Comparison of ENCODE assay signal across 23 cellular contexts in the genomic region with DNA sequence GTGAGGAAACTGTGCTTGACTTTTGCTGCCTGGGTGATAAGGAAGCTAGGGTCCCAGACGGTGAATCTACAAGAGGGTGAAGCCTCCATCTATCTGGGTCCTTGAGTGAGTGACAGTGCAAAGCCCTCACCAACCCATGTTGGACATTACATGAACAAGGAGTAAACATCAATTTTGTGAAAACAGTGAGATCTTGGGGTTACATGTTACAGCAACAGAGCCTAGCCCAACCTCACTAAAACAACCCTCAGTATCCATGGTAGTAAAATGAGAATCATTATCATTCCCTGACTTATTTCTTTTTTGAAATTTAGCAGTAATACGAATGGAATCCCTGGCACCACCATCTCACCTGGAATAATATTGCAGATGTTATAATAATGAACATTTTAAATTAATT.
"Had no signal": no experiment of that assay in that cellular context is flagged by ENCODE, and none has a peak within 500 bp of the region (broad histone marks: within the 10 kb centered on the region; RNA-seq: fewer than 3 reads in every experiment).

No MANE protein-coding gene starts in this region.

- H3K4me1 ChIP-seq: colonic mucosa, esophagus squamous epithelium, foreskin keratinocyte, gastroesophageal sphincter, left lung, lower lobe of right lung had no signal

- FAIRE-seq: endothelial cell of umbilical vein, frontal cortex, islet of Langerhans, keratinocyte had no signal

- H3K4me3 ChIP-seq: colonic mucosa, esophagus squamous epithelium, gastroesophageal sphincter, heart right ventricle, left lung, lower lobe of right lung, mucosa of descending colon had no signal

- H3K36me3 Mint-ChIP-seq: mesothelial cell of epicardium had no signal

- H3K9me3 ChIP-seq: colonic mucosa, esophagus squamous epithelium, gastroesophageal sphincter, lower lobe of right lung, mucosa of descending colon had no signal

- ATAC-seq: effector memory CD8-positive, alpha-beta T cell; foreskin keratinocyte; gastroesophageal sphincter; heart right ventricle; left cardiac atrium; left lung; left ventricle myocardium superior; lower lobe of right lung; mucosa of descending colon had no signal

- H3K9me3 Mint-ChIP-seq: dendritic cell treated with granulocyte-macrophage colony-stimulating factor and Interleukin-4, amounts not matched to agents 40 ng/mL and 50 ng/mL, for 4 days had no signal

- H3K36me3 ChIP-seq: colonic mucosa, esophagus squamous epithelium, gastroesophageal sphincter, heart right ventricle, left lung, lower lobe of right lung had no signal

- H3K4me3 Mint-ChIP-seq: dendritic cell treated with granulocyte-macrophage colony-stimulating factor and Interleukin-4, amounts not matched to agents 40 ng/mL and 50 ng/mL, for 4 days; effector memory CD8-positive, alpha-beta T cell; mesothelial cell of epicardium; naive B cell had no signal

- H3K4me1 Mint-ChIP-seq: naive B cell had no signal

- H3K27me3 ChIP-seq: colonic mucosa, foreskin keratinocyte had no signal

- H3K27ac Mint-ChIP-seq: dendritic cell treated with granulocyte-macrophage colony-stimulating factor and Interleukin-4, amounts not matched to agents 40 ng/mL and 50 ng/mL, for 4 days; effector memory CD8-positive, alpha-beta T cell; mesothelial cell of epicardium; naive B cell had no signal

- DNase-seq: colonic mucosa; cortex of kidney; effector CD8-positive, alpha-beta T cell; effector memory CD8-positive, alpha-beta T cell; esophagus squamous epithelium; foreskin keratinocyte; head of caudate nucleus; heart right ventricle; hippocampal formation; left cardiac atrium; left lung; left ventricle myocardium superior; lower lobe of right lung; mesenchymal stem cell; mucosa of descending colon; naive B cell had no signal

- H3K27ac ChIP-seq: colonic mucosa, esophagus squamous epithelium, foreskin keratinocyte, gastroesophageal sphincter, heart right ventricle, left lung, lower lobe of right lung had no signal
